8 cellular contexts compared by ENCODE assay signal in genomic region chr2:73233154-73233931, GRCh38. TPM values are rescaled to one million over a fixed set of nuclear protein-coding genes. Genes with fewer than 3 reads are reported as not detected.
DNase-seq lines count a peak whose midpoint lies in the region; ATAC-seq and TF ChIP-seq lines count a peak whose summit lies in the region.

TSS of gene PRADC1 (minus strand) at chr2:73233239. CDS start at chr2:73233160, 79 bp downstream.

- no peaks in the 10 kb centered on the region for H3K27me3 Mint-ChIP-seq in activated naive CD8-positive, alpha-beta T cell treated with anti-CD3 and anti-CD28 coated beads for 36 hours
- H3K27me3 Mint-ChIP-seq in glutamatergic neuron (ENCODE audit: unreplicated experiment) = peaks cover 12% of the 10 kb centered on the region

- H3K27me3 ChIP-seq in osteoblast (ENCODE audit: insufficient read depth, low read length) (no peaks in the 10 kb centered on the region), thoracic aorta (replicated peaks; ENCODE audit: insufficient read depth) (no peaks in the 10 kb centered on the region)

- H3K9me3 ChIP-seq in osteoblast (ENCODE audit: low read depth, low read length) (no peaks in the 10 kb centered on the region), thoracic aorta (no peaks in the 10 kb centered on the region)

- TF ChIP-seq CTCF in GM10248 (IDR thresholded peaks at IDR 0.05; ENCODE audit: control extremely low read depth, extremely low read depth, low read depth, missing control alignments) (no peak), glutamatergic neuron (IDR thresholded peaks at IDR 0.05; ENCODE audit: partially characterized antibody, unreplicated experiment) (no peak), osteoblast (IDR thresholded peaks at IDR 0.05; ENCODE audit: extremely low read depth, low read depth, low read length) (no peak), thoracic aorta (IDR thresholded peaks at IDR 0.05) (no peak)

- H3K36me3 Mint-ChIP-seq in activated naive CD8-positive, alpha-beta T cell treated with anti-CD3 and anti-CD28 coated beads for 36 hours = peaks cover 35% of the 10 kb centered on the region
- H3K36me3 Mint-ChIP-seq in glutamatergic neuron (ENCODE audit: unreplicated experiment) = no peaks in the 10 kb centered on the region

- H3K27ac ChIP-seq in osteoblast (ENCODE audit: low read depth, low read length) = peak within 1 kb of the TSS; percentile 94
- peak within 1 kb of the TSS; percentile 86 to 92 for H3K27ac ChIP-seq in thoracic aorta

- H3K36me3 ChIP-seq in osteoblast (ENCODE audit: insufficient read depth, low read length) = peaks cover 15% of the 10 kb centered on the region
- H3K36me3 ChIP-seq in thoracic aorta = no peaks in the 10 kb centered on the region

- CTCF ChIA-PET in GM10248 (lab: Yijun Ruan, JAX) = interaction anchor here (1.1 to 9.5 kb wide), 11 partner anchors 11 to 57 kb away, joined by 3 to 70 read pairs (median 5); partner anchors contain the start of gene SMYD5

- POLR2A ChIA-PET in GM10248 (lab: Yijun Ruan, JAX) = interaction anchor here (0.5 to 3.5 kb wide), 11 partner anchors 9 to 895 kb away, joined by 3 to 18 read pairs (median 4); partner anchors contain the start of genes ALMS1 and SFXN5

- peak within 1 kb of the TSS; percentile 100 for H3K4me2 ChIP-seq in osteoblast (ENCODE audit: insufficient read depth, low read length)

- peak within 1 kb of the TSS; percentile 99 for H2AFZ ChIP-seq in osteoblast (ENCODE audit: low read length)

- peak within 1 kb of the TSS; percentile 99 for H3K4me3 Mint-ChIP-seq in activated naive CD8-positive, alpha-beta T cell treated with anti-CD3 and anti-CD28 coated beads for 36 hours
- H3K4me3 Mint-ChIP-seq in glutamatergic neuron (ENCODE audit: unreplicated experiment) = peak within 1 kb of the TSS; percentile 98

- peaks cover 27% of the 10 kb centered on the region for H3K4me1 ChIP-seq in osteoblast (ENCODE audit: insufficient read depth, low read length)
- peaks cover 8 to 34% of the 10 kb centered on the region in 2 donors for H3K4me1 ChIP-seq in thoracic aorta (ENCODE audit: control insufficient read depth in 1 of 2, low read depth in 2 of 2)

- H3K4me1 Mint-ChIP-seq in activated naive CD8-positive, alpha-beta T cell treated with anti-CD3 and anti-CD28 coated beads for 36 hours = peaks cover 24% of the 10 kb centered on the region
- H3K4me1 Mint-ChIP-seq in glutamatergic neuron (ENCODE audit: low read depth, unreplicated experiment) = peaks cover 16% of the 10 kb centered on the region

- no peaks in the 10 kb centered on the region for H3K9me3 Mint-ChIP-seq in activated naive CD8-positive, alpha-beta T cell treated with anti-CD3 and anti-CD28 coated beads for 36 hours
- H3K9me3 Mint-ChIP-seq in glutamatergic neuron (ENCODE audit: unreplicated experiment) = peaks cover 2% of the 10 kb centered on the region

- peak within 1 kb of the TSS; percentile 94 for H3K27ac Mint-ChIP-seq in activated naive CD8-positive, alpha-beta T cell treated with anti-CD3 and anti-CD28 coated beads for 36 hours
- peak within 1 kb of the TSS; percentile 94 for H3K27ac Mint-ChIP-seq in glutamatergic neuron (ENCODE audit: unreplicated experiment)

- ATAC-seq in HG02623 (IDR thresholded peaks at IDR 0.05; ENCODE audit: unreplicated experiment) (peak; percentile 92), thoracic aorta (ENCODE audit: insufficient number of reproducible peaks, low FRiP score, low read depth) (peak; percentile 99)

- peaks cover 39% of the 10 kb centered on the region for H4K20me1 ChIP-seq in osteoblast (ENCODE audit: insufficient read depth, low read length)

- H3K79me2 ChIP-seq in osteoblast (ENCODE audit: insufficient read depth, low read length) = peaks cover 50% of the 10 kb centered on the region

- DNase-seq in GM10248 (ENCODE audit: extremely low spot score) = peak; percentile 98
- DNase-seq in NCI-H1105 (lab: John Stamatoyannopoulos, UW) = peak; percentile 97
- peak; percentile 99 for DNase-seq in SKM-1 treated with dmso at 0.1 percent for 144 hours (lab: John Stamatoyannopoulos, UW; ENCODE audit: unreplicated experiment)
- DNase-seq in activated naive CD8-positive, alpha-beta T cell treated with anti-CD3 and anti-CD28 coated beads for 36 hours = peak; percentile 92
- peak; percentile 97 for DNase-seq in glutamatergic neuron
- DNase-seq in osteoblast (ENCODE audit: insufficient read length, low spot score, missing footprints) = peak; percentile 100
- DNase-seq in thoracic aorta (ENCODE audit: low spot score) = peak; percentile 99

- H3K4me3 ChIP-seq in osteoblast (ENCODE audit: insufficient read depth, low read length) (peak within 1 kb of the TSS; percentile 88), thoracic aorta (peak within 1 kb of the TSS; percentile 97)

RNA-seq across cellular contexts. Expression of gene PRADC1, which starts in this region (rescaled TPM):
- 10 to 100 TPM; 19.6 to 20.9 TPM for total RNA-seq in activated naive CD8-positive, alpha-beta T cell treated with anti-CD3 and anti-CD28 coated beads for 36 hours
- total RNA-seq in glutamatergic neuron (ENCODE audit: unreplicated experiment) = 26.8 TPM
- 11.2 and 15.9 TPM in 2 replicates for total RNA-seq in osteoblast
- 10 to 100 TPM; 19.9 to 24.5 TPM for total RNA-seq in thoracic aorta

Comparison
In these comparisons a context has a peak if more than half of its experiments do, and no peak if none do; other contexts are left out.
1. Peak in every context shown above with its lines: DNase-seq, ATAC-seq, H3K4me3 ChIP-seq and H3K27ac ChIP-seq.